ENCODE assay signal across 15 cellular contexts in genomic region chr7:129495987-129496386, GRCh38. TPM values are rescaled to one million over a fixed set of nuclear protein-coding genes. Genes with fewer than 3 reads are reported as not detected.
"Had no signal": no experiment of that assay in that cellular context is flagged by ENCODE, and none has a peak within 500 bp of the region (broad histone marks: within the 10 kb centered on the region; RNA-seq: fewer than 3 reads in every experiment).

No MANE protein-coding gene starts in this region.

- H3K27me3 Mint-ChIP-seq: stimulated activated memory B cell treated with anti-CD40 and anti-IgM and Interleukin-4, amounts not matched to agents 10 μg/mL and 1 μg/mL and 100 μg/mL, for 72 hours had no signal

- H3K36me3 ChIP-seq: lower lobe of right lung, tibial nerve had no signal

- H3K4me3 Mint-ChIP-seq: activated naive CD8-positive, alpha-beta T cell treated with anti-CD3 and anti-CD28 coated beads, Interleukin-2, amount 10 ng/mL, durations not matched to agents 7 days and 5 days; naive thymus-derived CD8-positive, alpha-beta T cell; stimulated activated memory B cell treated with anti-CD40 and anti-IgM and Interleukin-4, amounts not matched to agents 10 μg/mL and 1 μg/mL and 100 μg/mL, for 72 hours had no signal

- H3K4me1 ChIP-seq: lower lobe of right lung, tibial nerve had no signal

- H3K36me3 Mint-ChIP-seq: activated naive CD8-positive, alpha-beta T cell treated with anti-CD3 and anti-CD28 coated beads, Interleukin-2, amount 10 ng/mL, durations not matched to agents 7 days and 5 days; naive thymus-derived CD8-positive, alpha-beta T cell; stimulated activated memory B cell treated with anti-CD40 and anti-IgM and Interleukin-4, amounts not matched to agents 10 μg/mL and 1 μg/mL and 100 μg/mL, for 72 hours had no signal

- H3K9me3 Mint-ChIP-seq: activated naive CD8-positive, alpha-beta T cell treated with anti-CD3 and anti-CD28 coated beads, Interleukin-2, amount 10 ng/mL, durations not matched to agents 7 days and 5 days; naive thymus-derived CD8-positive, alpha-beta T cell; stimulated activated memory B cell treated with anti-CD40 and anti-IgM and Interleukin-4, amounts not matched to agents 10 μg/mL and 1 μg/mL and 100 μg/mL, for 72 hours had no signal

- H3K27ac ChIP-seq: lower lobe of right lung, SK-N-MC, tibial nerve had no signal

- DNase-seq: activated gamma-delta T cell; activated naive CD8-positive, alpha-beta T cell treated with anti-CD3 and anti-CD28 coated beads, Interleukin-2, amount 10 ng/mL, durations not matched to agents 7 days and 5 days; activated T-cell treated with anti-CD3 and anti-CD28 coated beads for 4 hours; anterior cingulate cortex; lower lobe of right lung; mucosa of descending colon; naive thymus-derived CD8-positive, alpha-beta T cell; right cardiac atrium had no signal

- ATAC-seq: esophagus mucosa; mucosa of descending colon; naive thymus-derived CD8-positive, alpha-beta T cell; right cardiac atrium; stimulated activated memory B cell treated with anti-CD40 and anti-IgM and Interleukin-4, amounts not matched to agents 10 μg/mL and 1 μg/mL and 100 μg/mL, for 72 hours had no signal

- H3K27ac Mint-ChIP-seq: activated naive CD8-positive, alpha-beta T cell treated with anti-CD3 and anti-CD28 coated beads, Interleukin-2, amount 10 ng/mL, durations not matched to agents 7 days and 5 days; naive thymus-derived CD8-positive, alpha-beta T cell; progenitor cell of endocrine pancreas had no signal

- H3K4me3 ChIP-seq: lower lobe of right lung, mucosa of descending colon, SK-N-MC, smooth muscle cell, tibial nerve had no signal

- H3K4me2 ChIP-seq: smooth muscle cell had no signal

RNA-seq across cellular contexts. Expression of gene SMKR1, which starts 6.3 kb away (rescaled TPM):
- total RNA-seq: esophagus mucosa, mucosa of descending colon, right cardiac atrium, smooth muscle cell, subcutaneous adipose tissue had no signal
- polyA plus RNA-seq: smooth muscle cell had no signal
